In genomic region chr2:237631801-237632585, GRCh38 we compare ENCODE assay signal across 19 cellular contexts. TPM values are rescaled to one million over a fixed set of nuclear protein-coding genes. Genes with fewer than 3 reads are reported as not detected.
"Had no signal": no experiment of that assay in that cellular context is flagged by ENCODE, and none has a peak within 500 bp of the region (broad histone marks: within the 10 kb centered on the region; RNA-seq: fewer than 3 reads in every experiment).

No MANE protein-coding gene starts in this region.

- DNase-seq: activated CD4-positive, alpha-beta T cell treated with anti-CD3 and anti-CD28 coated beads for 36 hours; activated CD4-positive, alpha-beta T cell treated with anti-CD3 and anti-CD28 coated beads, Interleukin-2, amount 50 U/mL, for 4 hours; activated CD8-positive, alpha-beta memory T cell treated with anti-CD3 and anti-CD28 coated beads for 24 hours; activated CD8-positive, alpha-beta memory T cell treated with anti-CD3 and anti-CD28 coated beads, Interleukin-2, amount 50 U/mL, for 4 hours; activated naive CD4-positive, alpha-beta T cell treated with anti-CD3 and anti-CD28 coated beads for 36 hours; activated naive CD8-positive, alpha-beta T cell treated with anti-CD3 and anti-CD28 coated beads, Interleukin-2, amount 10 ng/mL, durations not matched to agents 7 days and 5 days; activated T-cell treated with anti-CD3 and anti-CD28 coated beads, Interleukin-2, amount 50 U/mL, for 4 hours; amniotic stem cell; cerebellar nuclear complex; esophagus squamous epithelium; midbrain; stimulated activated CD4-positive, alpha-beta T cell treated with anti-CD3 and anti-CD28 coated beads, Interleukin-4, amount 100 ng/mL, for 24 hours; stimulated activated naive CD8-positive, alpha-beta T cell treated with anti-CD3 and anti-CD28 coated beads, Interleukin-15, Interleukin-2, amounts not matched to agents 100 U/mL and 50 U/mL, for 24 hours; T1000 had no signal

- H3K36me3 ChIP-seq: esophagus squamous epithelium, gastroesophageal sphincter, thyroid gland had no signal

- ATAC-seq: activated CD4-positive, alpha-beta T cell treated with anti-CD3 and anti-CD28 coated beads for 36 hours; activated T-cell treated with anti-CD3 and anti-CD28 coated beads, Interleukin-2, amount 50 U/mL, for 4 hours; natural killer cell treated with Interleukin-12 subunit alpha and Interleukin-12 subunit beta and Interleukin-15 and Interleukin-18, amount 100 ng/mL, for 72 hours; WTC11 had no signal

- H3K27me3 ChIP-seq: gastroesophageal sphincter, thyroid gland had no signal

- H3K4me3 ChIP-seq: esophagus squamous epithelium, gastroesophageal sphincter, lung, thyroid gland had no signal

- H3K9me3 ChIP-seq: gastroesophageal sphincter, thyroid gland had no signal

RNA-seq across cellular contexts. Expression of gene RAB17, which starts 41.5 kb away (rescaled TPM):
- total RNA-seq: activated naive CD4-positive, alpha-beta T cell treated with anti-CD3 and anti-CD28 coated beads for 36 hours; activated naive CD8-positive, alpha-beta T cell treated with anti-CD3 and anti-CD28 coated beads, Interleukin-2, amount 10 ng/mL, durations not matched to agents 7 days and 5 days; natural killer cell treated with Interleukin-12 subunit alpha and Interleukin-12 subunit beta and Interleukin-15 and Interleukin-18, amount 100 ng/mL, for 72 hours had no signal
